ENCODE assay signal across 10 cellular contexts in genomic region chr2:11203480-11203879, GRCh38. TPM values are rescaled to one million over a fixed set of nuclear protein-coding genes. Genes with fewer than 3 reads are reported as not detected.
A peak's percentile ranks its signal among the peaks of the same experiment; 100 is the strongest.
DNase-seq lines count a peak whose midpoint lies in the region; ATAC-seq, FAIRE-seq and TF ChIP-seq lines count a peak whose summit lies in the region.
"Had no signal": no experiment of that assay in that cellular context is flagged by ENCODE, and none has a peak within 500 bp of the region (broad histone marks: within the 10 kb centered on the region; RNA-seq: fewer than 3 reads in every experiment).

No MANE protein-coding gene starts in this region.

- H3K4me3 Mint-ChIP-seq in activated CD4-positive, alpha-beta T cell treated with anti-CD3 and anti-CD28 coated beads for 36 hours, result no peak overlapping the region
- H3K4me3 Mint-ChIP-seq in activated CD4-positive, alpha-beta T cell treated with anti-CD3 and anti-CD28 coated beads, Interleukin-2, amount 10 ng/mL, durations not matched to agents 7 days and 5 days, result no peak overlapping the region
- H3K4me3 Mint-ChIP-seq in stimulated activated effector memory CD8-positive, alpha-beta T cell treated with anti-CD3 and anti-CD28 coated beads, Interleukin-12 subunit alpha, Interleukin-12 subunit beta, amount 100 ng/mL, for 72 hours, result peak overlapping the region; percentile 19

- H3K4me3 ChIP-seq in bronchial epithelial cell (ENCODE audit: low read depth, low read length), result no peak overlapping the region

- DNase-seq in activated CD4-positive, alpha-beta T cell treated with anti-CD3 and anti-CD28 coated beads for 36 hours, result no peak
- DNase-seq in activated CD4-positive, alpha-beta T cell treated with anti-CD3 and anti-CD28 coated beads, Interleukin-2, amount 10 ng/mL, durations not matched to agents 7 days and 5 days, result no peak
- DNase-seq in bronchial epithelial cell (ENCODE audit: low read depth) (peak; percentile 57), NCI-H345 treated with DMSO at 0.1 percent for 48 hours (lab: John Stamatoyannopoulos, UW; ENCODE audit: unreplicated experiment) (no peak), NCI-H345 (lab: John Stamatoyannopoulos, UW) (no peak)
- no peak for DNase-seq in stimulated activated effector memory CD8-positive, alpha-beta T cell treated with anti-CD3 and anti-CD28 coated beads, Interleukin-12 subunit alpha, Interleukin-12 subunit beta, amount 100 ng/mL, for 72 hours (ENCODE audit: low spot score in 2 of 2)
- DNase-seq: activated CD4-positive, alpha-beta T cell treated with anti-CD3 and anti-CD28 coated beads, Interleukin-2, amount 50 U/mL, for 48 hours; islet precursor cell had no signal

- peak; percentile 92 for ATAC-seq in activated CD4-positive, alpha-beta T cell treated with anti-CD3 and anti-CD28 coated beads for 36 hours
- ATAC-seq in HG03565 (IDR thresholded peaks at IDR 0.05; ENCODE audit: unreplicated experiment) (peak; percentile 66), GM19463 (IDR thresholded peaks at IDR 0.05; ENCODE audit: unreplicated experiment) (no peak)
- peak; percentile 99 for ATAC-seq in stimulated activated effector memory CD8-positive, alpha-beta T cell treated with anti-CD3 and anti-CD28 coated beads, Interleukin-12 subunit alpha, Interleukin-12 subunit beta, amount 100 ng/mL, for 72 hours

- H3K9me3 Mint-ChIP-seq in activated CD4-positive, alpha-beta T cell treated with anti-CD3 and anti-CD28 coated beads for 36 hours (ENCODE audit: low read depth), result no peaks in the 10 kb centered on the region
- no peaks in the 10 kb centered on the region for H3K9me3 Mint-ChIP-seq in activated CD4-positive, alpha-beta T cell treated with anti-CD3 and anti-CD28 coated beads, Interleukin-2, amount 10 ng/mL, durations not matched to agents 7 days and 5 days
- no peaks in the 10 kb centered on the region for H3K9me3 Mint-ChIP-seq in stimulated activated effector memory CD8-positive, alpha-beta T cell treated with anti-CD3 and anti-CD28 coated beads, Interleukin-12 subunit alpha, Interleukin-12 subunit beta, amount 100 ng/mL, for 72 hours

- no peaks in the 10 kb centered on the region for H3K27me3 Mint-ChIP-seq in activated CD4-positive, alpha-beta T cell treated with anti-CD3 and anti-CD28 coated beads for 36 hours
- no peaks in the 10 kb centered on the region for H3K27me3 Mint-ChIP-seq in activated CD4-positive, alpha-beta T cell treated with anti-CD3 and anti-CD28 coated beads, Interleukin-2, amount 10 ng/mL, durations not matched to agents 7 days and 5 days

- peaks cover 3% of the 10 kb centered on the region for H3K36me3 ChIP-seq in bronchial epithelial cell (ENCODE audit: control insufficient read depth, insufficient read depth, low read length)

- POLR2A ChIA-PET in activated CD4-positive, alpha-beta T cell treated with anti-CD3 and anti-CD28 coated beads for 36 hours (lab: Charles Lee), result no interaction called here
- POLR2A ChIA-PET in activated CD4-positive, alpha-beta T cell treated with anti-CD3 and anti-CD28 coated beads, Interleukin-2, amount 10 ng/mL, durations not matched to agents 7 days and 5 days (lab: Charles Lee), result interaction anchor here (0.6 kb wide), 1 partner anchor 174 kb away, joined by 3 read pairs; no protein-coding TSS in a partner anchor

- no peaks in the 10 kb centered on the region for H3K27me3 ChIP-seq in bronchial epithelial cell (ENCODE audit: control insufficient read depth, insufficient read depth, low read length)

- no peak for TF ChIP-seq CTCF in bronchial epithelial cell (IDR thresholded peaks at IDR 0.05; ENCODE audit: insufficient read depth, low read length, severe bottlenecking)

- peak overlapping the region; percentile 19 for H3K27ac Mint-ChIP-seq in activated CD4-positive, alpha-beta T cell treated with anti-CD3 and anti-CD28 coated beads for 36 hours
- no peak overlapping the region for H3K27ac Mint-ChIP-seq in activated CD4-positive, alpha-beta T cell treated with anti-CD3 and anti-CD28 coated beads, Interleukin-2, amount 10 ng/mL, durations not matched to agents 7 days and 5 days
- peak overlapping the region; percentile 75 for H3K27ac Mint-ChIP-seq in stimulated activated effector memory CD8-positive, alpha-beta T cell treated with anti-CD3 and anti-CD28 coated beads, Interleukin-12 subunit alpha, Interleukin-12 subunit beta, amount 100 ng/mL, for 72 hours

- CTCF ChIA-PET in activated CD4-positive, alpha-beta T cell treated with anti-CD3 and anti-CD28 coated beads for 36 hours (lab: Charles Lee), result interaction anchor here (0.5 to 1.4 kb wide), 3 partner anchors 11 to 26 kb away, joined by 3 to 5 read pairs (median 3); no protein-coding TSS in a partner anchor
- CTCF ChIA-PET in activated CD4-positive, alpha-beta T cell treated with anti-CD3 and anti-CD28 coated beads, Interleukin-2, amount 10 ng/mL, durations not matched to agents 7 days and 5 days (lab: Charles Lee), result interaction anchor here (1.1 kb wide), 1 partner anchor 11 kb away, joined by 3 read pairs; no protein-coding TSS in a partner anchor

- intact Hi-C loops in activated CD4-positive, alpha-beta T cell treated with anti-CD3 and anti-CD28 coated beads for 36 hours (cut with DNase I, micrococcal nuclease), result loop anchor here in 1 of 2 experiments (1.0 kb wide), 1 partner anchor 48 kb away; the partner anchor contains the start of gene SLC66A3

- H3K36me3 Mint-ChIP-seq in activated CD4-positive, alpha-beta T cell treated with anti-CD3 and anti-CD28 coated beads for 36 hours (ENCODE audit: low read depth), result peaks cover 12% of the 10 kb centered on the region
- peaks cover 16% of the 10 kb centered on the region for H3K36me3 Mint-ChIP-seq in activated CD4-positive, alpha-beta T cell treated with anti-CD3 and anti-CD28 coated beads, Interleukin-2, amount 10 ng/mL, durations not matched to agents 7 days and 5 days (ENCODE audit: low read depth)
- H3K36me3 Mint-ChIP-seq in stimulated activated effector memory CD8-positive, alpha-beta T cell treated with anti-CD3 and anti-CD28 coated beads, Interleukin-12 subunit alpha, Interleukin-12 subunit beta, amount 100 ng/mL, for 72 hours, result peaks cover 68% of the 10 kb centered on the region

- H3K4me1 Mint-ChIP-seq in activated CD4-positive, alpha-beta T cell treated with anti-CD3 and anti-CD28 coated beads for 36 hours, result peaks cover 15% of the 10 kb centered on the region
- peaks cover 8% of the 10 kb centered on the region for H3K4me1 Mint-ChIP-seq in activated CD4-positive, alpha-beta T cell treated with anti-CD3 and anti-CD28 coated beads, Interleukin-2, amount 10 ng/mL, durations not matched to agents 7 days and 5 days
- H3K4me1 Mint-ChIP-seq in stimulated activated effector memory CD8-positive, alpha-beta T cell treated with anti-CD3 and anti-CD28 coated beads, Interleukin-12 subunit alpha, Interleukin-12 subunit beta, amount 100 ng/mL, for 72 hours, result peaks cover 28% of the 10 kb centered on the region

- no peak for FAIRE-seq in bronchial epithelial cell (lab: Jason Lieb, UNC)

RNA-seq across cellular contexts. Expression of gene SLC66A3, which starts 48.2 kb away (rescaled TPM):
- 1 to 10 TPM; 8.2 to 9.8 TPM for total RNA-seq in activated CD4-positive, alpha-beta T cell treated with anti-CD3 and anti-CD28 coated beads for 36 hours
- total RNA-seq in activated CD4-positive, alpha-beta T cell treated with anti-CD3 and anti-CD28 coated beads, Interleukin-2, amount 10 ng/mL, durations not matched to agents 7 days and 5 days, result 10 to 100 TPM; 21.6 to 23.4 TPM
- total RNA-seq in bronchial epithelial cell, result 17.6 and 21.3 TPM in 2 replicates
